Comparison of ENCODE assay signal across 8 cellular contexts in the genomic region with DNA sequence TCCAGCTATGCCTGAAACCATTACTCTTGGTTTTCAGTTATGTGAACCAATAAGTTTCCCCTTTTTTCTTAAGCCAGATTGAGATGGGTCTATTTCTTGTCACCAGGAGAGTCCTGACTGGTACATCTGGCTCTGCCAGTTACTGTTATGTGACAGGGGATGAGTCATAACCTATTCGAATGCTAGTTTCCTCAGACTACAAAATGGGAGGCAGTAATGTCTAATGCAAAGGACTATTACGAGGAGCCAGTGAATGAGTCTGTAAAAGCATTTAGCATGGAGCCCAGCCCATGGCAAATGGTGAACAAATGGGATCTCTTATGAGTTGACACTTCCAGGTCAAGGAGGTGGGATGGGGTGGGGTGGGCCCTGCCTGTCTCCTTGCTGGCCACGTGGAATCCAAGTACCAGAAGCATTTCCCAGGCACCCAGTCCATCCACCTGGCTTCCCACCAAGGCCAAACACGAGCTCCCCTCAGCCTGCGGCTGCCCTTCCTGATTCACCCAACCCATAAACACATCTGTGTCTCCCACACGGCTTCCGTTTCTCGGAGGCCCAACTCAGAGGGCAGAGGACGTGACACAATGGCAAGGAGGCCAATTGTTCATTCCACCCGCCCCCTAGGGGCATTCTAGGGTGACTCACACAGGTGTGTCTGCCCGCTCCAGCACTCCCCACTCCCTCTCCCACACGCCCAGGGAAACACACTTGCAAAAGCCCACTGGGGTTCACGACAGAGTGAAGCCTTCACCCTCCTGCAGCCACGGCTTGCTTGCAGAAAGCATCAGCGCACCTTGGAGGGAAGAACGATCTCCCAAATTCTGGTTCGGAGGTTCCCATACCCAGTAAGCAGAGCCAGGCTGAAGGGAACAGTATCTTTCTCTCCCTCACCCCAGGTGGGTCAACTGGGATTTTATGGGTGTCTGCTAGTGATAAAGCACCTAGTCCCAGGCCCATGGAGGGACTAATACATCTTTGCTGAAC.
A peak's percentile ranks its signal among the peaks of the same experiment; 100 is the strongest.
DNase-seq lines count a peak whose midpoint lies in the region; ATAC-seq and TF ChIP-seq lines count a peak whose summit lies in the region.

No MANE protein-coding gene starts in this region.

- H3K27me3 ChIP-seq in CD8-positive, alpha-beta T cell (ENCODE audit: insufficient read depth, low read length): no peaks in the 10 kb centered on the region
- no peaks in the 10 kb centered on the region for H3K27me3 ChIP-seq in neuronal stem cell (ENCODE audit: control insufficient read depth in 3 of 3, insufficient read depth in 3 of 3, low read depth in 1 of 3, low read length in 3 of 3)

- CTCF ChIA-PET in CD8-positive, alpha-beta T cell (lab: Charles Lee): interaction anchor here (0.7 to 1.5 kb wide), 2 partner anchors 19 to 546 kb away, joined by 3 read pairs; no protein-coding TSS in a partner anchor

- DNase-seq in CD8-positive, alpha-beta T cell: peak in 3 of 7 experiments; percentile 8 to 42 (median 33)
- peak; percentile 74 for DNase-seq in MV-4-11 (lab: John Stamatoyannopoulos, UW)
- peak; percentile 66 for DNase-seq in activated T-cell treated with anti-CD3 and anti-CD28 coated beads, Interleukin-2, amount 50 U/mL, for 24 hours
- no peak for DNase-seq in neuronal stem cell (ENCODE audit: low spot score)
- no peak for DNase-seq in NCI-H2029 (lab: John Stamatoyannopoulos, UW)
- DNase-seq in NCI-H146 treated with DMSO at 0.1 percent for 48 hours (lab: John Stamatoyannopoulos, UW; ENCODE audit: unreplicated experiment): no peak
- no peak for DNase-seq in NCI-H146 (lab: John Stamatoyannopoulos, UW)

- no peaks in the 10 kb centered on the region for H3K36me3 ChIP-seq in CD8-positive, alpha-beta T cell (ENCODE audit: insufficient read depth, low read length)
- no peaks in the 10 kb centered on the region for H3K36me3 ChIP-seq in neuronal stem cell (replicated peaks in 1 of 2; ENCODE audit: control insufficient read depth in 2 of 2, insufficient read depth in 2 of 2, low read length in 2 of 2)

- H3K79me1 ChIP-seq in neuronal stem cell (ENCODE audit: low read depth, low read length): no peaks in the 10 kb centered on the region

- peak overlapping the region; percentile 1 for H2AK5ac ChIP-seq in neuronal stem cell (ENCODE audit: low read depth, low read length)

- no peak overlapping the region for H3K4me3 ChIP-seq in CD8-positive, alpha-beta T cell (ENCODE audit: low read depth, low read length)
- H3K4me3 ChIP-seq in neuronal stem cell (ENCODE audit: low read length in 2 of 2): no peak overlapping the region

- WGBS in neuronal stem cell (ENCODE audit: extremely low coverage in 2 of 2, insufficient read length in 2 of 2, insufficient replicate concordance in 1 of 2), 2 donors: no CpG with 5 or more reads among the region's 17 CpGs

- H3K18ac ChIP-seq in neuronal stem cell (ENCODE audit: low read length): no peak overlapping the region

- H3K9me3 Mint-ChIP-seq in CD8-positive, alpha-beta T cell: no peaks in the 10 kb centered on the region
- H3K9me3 Mint-ChIP-seq in activated T-cell treated with anti-CD3 and anti-CD28 coated beads, Interleukin-2, amount 50 U/mL, for 24 hours: no peaks in the 10 kb centered on the region

- H3K4ac ChIP-seq in neuronal stem cell (ENCODE audit: low read length): no peak overlapping the region

- H2BK5ac ChIP-seq in neuronal stem cell (ENCODE audit: low read length): no peak overlapping the region

- H4K91ac ChIP-seq in neuronal stem cell (ENCODE audit: low read depth, low read length, poor library complexity): no peak overlapping the region

- no peak overlapping the region for H2BK12ac ChIP-seq in neuronal stem cell (ENCODE audit: low read length)

- H3K4me1 Mint-ChIP-seq in CD8-positive, alpha-beta T cell (ENCODE audit: low read depth): peaks cover 15% of the 10 kb centered on the region
- H3K4me1 Mint-ChIP-seq in activated T-cell treated with anti-CD3 and anti-CD28 coated beads, Interleukin-2, amount 50 U/mL, for 24 hours (ENCODE audit: low read depth): peaks cover 40% of the 10 kb centered on the region

- no peak overlapping the region for H3K9ac ChIP-seq in neuronal stem cell (ENCODE audit: low read depth, low read length, poor library complexity)

- H3K27ac ChIP-seq in CD8-positive, alpha-beta T cell (ENCODE audit: low read depth, low read length): no peak overlapping the region
- H3K27ac ChIP-seq in neuronal stem cell (replicated peaks; ENCODE audit: low read length): no peak overlapping the region

- H3K4me2 ChIP-seq in neuronal stem cell (ENCODE audit: insufficient read depth, low read length, poor library complexity, severe bottlenecking): no peak overlapping the region

- H4K8ac ChIP-seq in neuronal stem cell (ENCODE audit: low read depth, low read length): no peak overlapping the region

- no peak overlapping the region for H3K4me3 Mint-ChIP-seq in CD8-positive, alpha-beta T cell
- H3K4me3 Mint-ChIP-seq in activated T-cell treated with anti-CD3 and anti-CD28 coated beads, Interleukin-2, amount 50 U/mL, for 24 hours: no peak overlapping the region

- H3K14ac ChIP-seq in neuronal stem cell (ENCODE audit: low read length): no peak overlapping the region

- peak; percentile 54 for ATAC-seq in CD8-positive, alpha-beta T cell
- ATAC-seq in GM19395 (IDR thresholded peaks at IDR 0.05; ENCODE audit: unreplicated experiment): no peak

- no peak overlapping the region for H2AFZ ChIP-seq in neuronal stem cell (ENCODE audit: low read length)

- H2BK120ac ChIP-seq in neuronal stem cell (ENCODE audit: low read depth, low read length): no peak overlapping the region

- H3K27ac Mint-ChIP-seq in CD8-positive, alpha-beta T cell: no peak overlapping the region
- peak overlapping the region; percentile 82 for H3K27ac Mint-ChIP-seq in activated T-cell treated with anti-CD3 and anti-CD28 coated beads, Interleukin-2, amount 50 U/mL, for 24 hours

- TF ChIP-seq CTCF in CD8-positive, alpha-beta T cell (IDR thresholded peaks at IDR 0.05): no peak

- no peak overlapping the region for H2BK15ac ChIP-seq in neuronal stem cell (ENCODE audit: low read length)

- intact Hi-C loops in CD8-positive, alpha-beta T cell (cut with DNase I, micrococcal nuclease): no loop called here

- POLR2A ChIA-PET in CD8-positive, alpha-beta T cell (lab: Charles Lee): no interaction called here

- no peaks in the 10 kb centered on the region for H3K4me1 ChIP-seq in CD8-positive, alpha-beta T cell (ENCODE audit: insufficient read depth, low read length)
- H3K4me1 ChIP-seq in neuronal stem cell (ENCODE audit: control insufficient read depth in 2 of 2, insufficient read depth in 1 of 2, low read depth in 1 of 2, low read length in 2 of 2): peaks cover 0 to 8% of the 10 kb centered on the region in 2 donors

- no peaks in the 10 kb centered on the region for H3K27me3 Mint-ChIP-seq in CD8-positive, alpha-beta T cell (ENCODE audit: low read depth)
- no peaks in the 10 kb centered on the region for H3K27me3 Mint-ChIP-seq in activated T-cell treated with anti-CD3 and anti-CD28 coated beads, Interleukin-2, amount 50 U/mL, for 24 hours

- H3K23ac ChIP-seq in neuronal stem cell (ENCODE audit: low read depth, low read length, poor library complexity): no peak overlapping the region

- H3K36me3 Mint-ChIP-seq in CD8-positive, alpha-beta T cell: no peaks in the 10 kb centered on the region
- H3K36me3 Mint-ChIP-seq in activated T-cell treated with anti-CD3 and anti-CD28 coated beads, Interleukin-2, amount 50 U/mL, for 24 hours (ENCODE audit: low read depth): no peaks in the 10 kb centered on the region

- no peaks in the 10 kb centered on the region for H3K9me3 ChIP-seq in CD8-positive, alpha-beta T cell (ENCODE audit: low read length)
- no peaks in the 10 kb centered on the region for H3K9me3 ChIP-seq in neuronal stem cell (replicated peaks in 1 of 2; ENCODE audit: control insufficient read depth in 2 of 2, insufficient read depth in 1 of 2, low read depth in 1 of 2, low read length in 2 of 2)

Comparison
In these comparisons a context has a peak if more than half of its experiments do, and no peak if none do; other contexts are left out.
1. DNase-seq: peak in MV-4-11 (single experiment) and activated T-cell treated with anti-CD3 and anti-CD28 coated beads, Interleukin-2, amount 50 U/mL, for 24 hours (single experiment); none in neuronal stem cell (single experiment), NCI-H2029 (single experiment), NCI-H146 treated with DMSO at 0.1 percent for 48 hours (single experiment) and NCI-H146 (single experiment).